Comparison of ENCODE assay signal across 1 cellular context in the genomic region with DNA sequence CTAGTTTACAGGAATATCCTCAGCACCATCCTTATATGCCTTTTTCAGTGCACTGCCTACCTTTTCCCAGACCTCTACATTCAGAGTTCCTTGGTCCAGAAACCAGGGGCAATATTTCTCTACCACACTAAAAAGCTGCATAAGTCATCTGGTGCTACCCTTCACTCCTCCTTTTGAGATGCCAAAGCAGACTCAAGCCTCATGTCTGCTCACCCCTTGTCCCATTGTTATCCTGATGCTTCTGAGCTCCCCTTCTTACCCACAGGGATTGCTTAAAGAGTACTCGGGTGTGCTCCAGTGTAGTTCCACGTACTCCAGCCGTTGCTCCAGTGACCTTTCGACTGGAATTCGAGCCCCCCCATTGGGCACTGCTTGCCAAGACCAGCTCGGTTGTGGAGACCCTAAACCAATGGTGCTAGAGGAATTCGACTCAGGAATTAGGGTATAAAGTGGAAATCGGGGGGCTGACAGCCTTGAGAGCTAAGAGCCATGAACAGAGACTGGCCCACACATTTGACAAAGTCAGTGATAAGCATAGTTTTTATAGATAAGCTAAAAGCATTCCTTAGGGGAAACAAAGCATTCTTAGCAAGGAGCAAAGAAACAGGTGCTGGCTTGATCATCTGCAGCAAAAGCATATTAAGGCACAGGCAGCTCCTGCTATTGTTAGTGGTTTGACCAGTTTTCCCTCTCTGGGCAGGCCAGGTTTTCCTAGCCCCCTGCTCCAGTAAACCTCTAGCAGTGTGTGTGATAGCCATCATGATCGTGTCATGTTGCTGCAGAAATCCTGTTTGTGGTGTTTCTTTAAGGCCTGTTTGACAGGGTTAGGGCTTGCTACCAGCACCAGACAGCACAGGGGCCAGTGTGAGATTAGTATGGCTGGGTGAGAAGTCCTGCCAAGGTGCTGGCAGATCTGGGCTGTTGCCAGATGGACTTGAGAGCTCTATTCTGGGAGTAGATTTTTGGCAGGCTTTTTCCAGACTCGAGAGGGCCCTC.
TF ChIP-seq lines count a peak whose summit lies in the region.

No MANE protein-coding gene starts in this region.

TF ChIP-seq in K562, 482 proteins besides CTCF, POLR2A, EP300 and RAD21 (continued from another document):
- TF ChIP-seq, protein P1, sequence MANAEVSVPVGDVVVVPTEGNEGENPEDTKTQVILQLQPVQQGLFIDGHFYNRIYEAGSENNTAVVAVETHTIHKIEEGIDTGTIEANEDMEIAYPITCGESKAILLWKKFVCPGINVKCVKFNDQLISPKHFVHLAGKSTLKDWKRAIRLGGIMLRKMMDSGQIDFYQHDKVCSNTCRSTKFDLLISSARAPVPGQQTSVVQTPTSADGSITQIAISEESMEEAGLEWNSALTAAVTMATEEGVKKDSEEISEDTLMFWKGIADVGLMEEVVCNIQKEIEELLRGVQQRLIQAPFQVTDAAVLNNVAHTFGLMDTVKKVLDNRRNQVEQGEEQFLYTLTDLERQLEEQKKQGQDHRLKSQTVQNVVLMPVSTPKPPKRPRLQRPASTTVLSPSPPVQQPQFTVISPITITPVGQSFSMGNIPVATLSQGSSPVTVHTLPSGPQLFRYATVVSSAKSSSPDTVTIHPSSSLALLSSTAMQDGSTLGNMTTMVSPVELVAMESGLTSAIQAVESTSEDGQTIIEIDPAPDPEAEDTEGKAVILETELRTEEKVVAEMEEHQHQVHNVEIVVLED (CRISPR knock-in tag; IDR thresholded peaks at IDR 0.05): no peak
